34 cellular contexts compared by ENCODE assay signal in genomic region chr10:13039761-13040160, GRCh38. TPM values are rescaled to one million over a fixed set of nuclear protein-coding genes. Genes with fewer than 3 reads are reported as not detected.
"Had no signal": no experiment of that assay in that cellular context is flagged by ENCODE, and none has a peak within 500 bp of the region (broad histone marks: within the 10 kb centered on the region; RNA-seq: fewer than 3 reads in every experiment).

No MANE protein-coding gene starts in this region.

- H3K9me3 Mint-ChIP-seq: activated CD4-positive, alpha-beta memory T cell treated with anti-CD3 and anti-CD28 coated beads, Interleukin-2, amount 10 ng/mL, durations not matched to agents 7 days and 5 days; activated naive CD8-positive, alpha-beta T cell treated with anti-CD3 and anti-CD28 coated beads, Interleukin-2, amount 50 U/mL, for 24 hours had no signal

- H3K4me1 Mint-ChIP-seq: activated CD4-positive, alpha-beta memory T cell treated with anti-CD3 and anti-CD28 coated beads, Interleukin-2, amount 10 ng/mL, durations not matched to agents 7 days and 5 days; activated CD8-positive, alpha-beta memory T cell treated with anti-CD3 and anti-CD28 coated beads, Interleukin-2, amount 10 ng/mL, durations not matched to agents 7 days and 5 days; activated naive CD4-positive, alpha-beta T cell treated with anti-CD3 and anti-CD28 coated beads, Interleukin-2, amount 10 ng/mL, durations not matched to agents 7 days and 5 days; activated naive CD8-positive, alpha-beta T cell treated with anti-CD3 and anti-CD28 coated beads, Interleukin-2, amount 50 U/mL, for 24 hours had no signal

- H3K27ac ChIP-seq: brain microvascular endothelial cell, PC-9, RWPE1, WERI-Rb-1 had no signal

- H3K4me2 ChIP-seq: PC-9 had no signal

- ATAC-seq: activated CD8-positive, alpha-beta memory T cell treated with anti-CD3 and anti-CD28 coated beads, Interleukin-2, amount 10 ng/mL, durations not matched to agents 7 days and 5 days; activated naive CD8-positive, alpha-beta T cell treated with anti-CD3 and anti-CD28 coated beads, Interleukin-2, amount 50 U/mL, for 24 hours; Right ventricle myocardium inferior had no signal

- H2AFZ ChIP-seq: PC-9 had no signal

- FAIRE-seq: colon, RCC 7860 had no signal

- H3K4me3 Mint-ChIP-seq: activated CD4-positive, alpha-beta memory T cell treated with anti-CD3 and anti-CD28 coated beads, Interleukin-2, amount 10 ng/mL, durations not matched to agents 7 days and 5 days; activated CD8-positive, alpha-beta memory T cell treated with anti-CD3 and anti-CD28 coated beads, Interleukin-2, amount 10 ng/mL, durations not matched to agents 7 days and 5 days; activated naive CD4-positive, alpha-beta T cell treated with anti-CD3 and anti-CD28 coated beads, Interleukin-2, amount 10 ng/mL, durations not matched to agents 7 days and 5 days; activated naive CD8-positive, alpha-beta T cell; activated naive CD8-positive, alpha-beta T cell treated with anti-CD3 and anti-CD28 coated beads, Interleukin-2, amount 50 U/mL, for 24 hours had no signal

- H3K27me3 ChIP-seq: brain microvascular endothelial cell had no signal

- DNase-seq: activated CD4-positive, alpha-beta memory T cell treated with anti-CD3 and anti-CD28 coated beads, Interleukin-2, amount 10 ng/mL, durations not matched to agents 7 days and 5 days; activated CD4-positive, alpha-beta T cell treated with anti-CD3 and anti-CD28 coated beads for 1 hour; activated CD4-positive, alpha-beta T cell treated with anti-CD3 and anti-CD28 coated beads for 48 hours; activated CD4-positive, CD25-positive, alpha-beta regulatory T cell; activated CD8-positive, alpha-beta memory T cell treated with anti-CD3 and anti-CD28 coated beads for 24 hours; activated CD8-positive, alpha-beta memory T cell treated with anti-CD3 and anti-CD28 coated beads, Interleukin-2, amount 10 ng/mL, durations not matched to agents 7 days and 5 days; activated CD8-positive, alpha-beta memory T cell treated with anti-CD3 and anti-CD28 coated beads, Interleukin-2, amount 50 U/mL, for 48 hours; activated effector memory CD4-positive, alpha-beta T cell treated with Interleukin-2 at 50 U/mL for 16 hours; activated naive CD4-positive, alpha-beta T cell treated with anti-CD3 and anti-CD28 coated beads, Interleukin-2, amount 10 ng/mL, durations not matched to agents 7 days and 5 days; activated naive CD8-positive, alpha-beta T cell treated with anti-CD3 and anti-CD28 coated beads, Interleukin-2, amount 50 U/mL, for 24 hours; activated T-cell treated with anti-CD3 and anti-CD28 coated beads, Interleukin-2, amount 50 U/mL, for 48 hours; aorta; central memory CD4-positive, alpha-beta T cell; NCI-H1092 treated with DMSO at 0.1 percent for 48 hours; NCI-H1417; NCI-H187 treated with DMSO at 0.1 percent for 48 hours; NCI-H2081; NCI-H2171 treated with DMSO at 0.1 percent for 48 hours; NCI-H2227 treated with DMSO at 0.1 percent for 48 hours; NCI-H446; NCI-H510A treated with DMSO at 0.1 percent for 48 hours; NCI-H526 treated with DMSO at 0.1 percent for 48 hours; NCI-H82; NK-92 treated with Interleukin-12 subunit alpha and Interleukin-12 subunit beta, amount 100 ng/mL, for 24 hours; SIG-M5; T1000; WERI-Rb-1 had no signal

- H3K36me3 ChIP-seq: brain microvascular endothelial cell, WERI-Rb-1 had no signal

- H3K27me3 Mint-ChIP-seq: activated CD4-positive, alpha-beta memory T cell treated with anti-CD3 and anti-CD28 coated beads, Interleukin-2, amount 10 ng/mL, durations not matched to agents 7 days and 5 days had no signal

- H3K36me3 Mint-ChIP-seq: activated CD8-positive, alpha-beta memory T cell treated with anti-CD3 and anti-CD28 coated beads, Interleukin-2, amount 10 ng/mL, durations not matched to agents 7 days and 5 days; activated naive CD4-positive, alpha-beta T cell treated with anti-CD3 and anti-CD28 coated beads, Interleukin-2, amount 10 ng/mL, durations not matched to agents 7 days and 5 days; activated naive CD8-positive, alpha-beta T cell had no signal

- H3K27ac Mint-ChIP-seq: activated CD4-positive, alpha-beta memory T cell treated with anti-CD3 and anti-CD28 coated beads, Interleukin-2, amount 10 ng/mL, durations not matched to agents 7 days and 5 days; activated CD8-positive, alpha-beta memory T cell treated with anti-CD3 and anti-CD28 coated beads, Interleukin-2, amount 10 ng/mL, durations not matched to agents 7 days and 5 days; activated naive CD4-positive, alpha-beta T cell treated with anti-CD3 and anti-CD28 coated beads, Interleukin-2, amount 10 ng/mL, durations not matched to agents 7 days and 5 days; activated naive CD8-positive, alpha-beta T cell; activated naive CD8-positive, alpha-beta T cell treated with anti-CD3 and anti-CD28 coated beads, Interleukin-2, amount 50 U/mL, for 24 hours had no signal

- H3K4me3 ChIP-seq: PC-9 had no signal

RNA-seq across cellular contexts. Expression of gene CCDC3, which starts 38.2 kb away (rescaled TPM):
- total RNA-seq: PC-9 had no signal
